Comparison of ENCODE assay signal across 32 cellular contexts in the genomic region with DNA sequence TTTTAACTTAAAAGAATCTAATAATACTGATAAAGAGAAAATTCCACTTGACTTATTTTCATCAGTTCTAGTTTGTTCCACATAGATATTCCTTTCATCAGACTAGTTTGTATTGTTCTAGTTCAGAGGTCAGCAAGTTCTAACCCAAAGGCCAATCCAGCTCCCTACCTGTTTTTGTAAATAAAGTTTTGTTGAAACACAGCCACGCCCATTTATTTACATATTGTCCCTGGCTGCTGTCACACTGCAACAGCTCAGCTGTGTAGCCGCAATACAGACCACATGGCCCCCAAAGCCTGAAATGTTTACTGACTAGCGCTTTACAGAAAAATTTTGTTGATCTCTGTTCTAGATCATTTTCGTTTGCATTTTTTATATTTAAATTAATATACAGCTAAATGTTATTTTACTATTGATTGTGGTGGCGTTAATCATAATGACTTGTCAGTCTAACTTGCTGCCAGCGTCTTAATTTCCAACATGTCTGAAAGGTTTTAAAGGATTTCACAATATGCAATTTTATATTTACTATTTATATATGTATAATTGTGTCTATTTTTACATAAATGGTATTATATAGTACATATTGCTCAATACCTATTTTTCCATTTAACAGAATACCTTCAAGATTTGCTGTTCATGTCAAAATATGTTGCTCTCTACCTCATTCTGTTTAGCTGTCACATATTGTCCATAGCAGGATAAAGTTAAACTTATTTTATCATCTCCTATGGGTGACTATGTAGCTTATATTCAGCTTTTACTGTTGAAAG.
"Had no signal": no experiment of that assay in that cellular context is flagged by ENCODE, and none has a peak within 500 bp of the region (broad histone marks: within the 10 kb centered on the region; RNA-seq: fewer than 3 reads in every experiment).

No MANE protein-coding gene starts in this region.

- H3K9me3 ChIP-seq: ascending aorta had no signal

- ATAC-seq: activated CD8-positive, alpha-beta T cell treated with anti-CD3 and anti-CD28 coated beads for 36 hours; activated naive CD8-positive, alpha-beta T cell treated with anti-CD3 and anti-CD28 coated beads, Interleukin-2, amount 50 U/mL, for 24 hours; activated T-cell treated with anti-CD3 and anti-CD28 coated beads, Interleukin-2, amount 50 U/mL, for 4 hours; activated T-cell treated with anti-CD3 and anti-CD28 coated beads, Interleukin-2, amount 50 U/mL, for 72 hours; activated T-helper 17 cell treated with anti-CD3 and anti-CD28 coated beads, Interleukin-2, amount 50 U/mL, for 72 hours had no signal

- H3K4me3 ChIP-seq: ascending aorta, cardiac muscle cell had no signal

- H3K27ac ChIP-seq: ascending aorta, cardiac muscle cell, VCaP had no signal

- FAIRE-seq: bronchial epithelial cell, TTC549 had no signal

- DNase-seq: activated B cell treated with CpG ODN at 0.5 μM for 24 hours; activated CD4-positive, alpha-beta memory T cell treated with anti-CD3 and anti-CD28 coated beads for 36 hours; activated CD4-positive, alpha-beta T cell treated with anti-CD3 and anti-CD28 coated beads for 4 hours; activated CD4-positive, alpha-beta T cell treated with anti-CD3 and anti-CD28 coated beads, Interleukin-2, amount 10 ng/mL, durations not matched to agents 24 days and 14 days; activated CD4-positive, alpha-beta T cell treated with anti-CD3 and anti-CD28 coated beads, Interleukin-2, amount 50 U/mL, for 1 hour; activated CD4-positive, alpha-beta T cell treated with anti-CD3 and anti-CD28 coated beads, Interleukin-2, amount 50 U/mL, for 4 hours; activated CD4-positive, CD25-positive, alpha-beta regulatory T cell treated with anti-CD3 and anti-CD28 coated beads, Interleukin-2, amount 50 U/mL, for 72 hours; activated CD8-positive, alpha-beta memory T cell treated with anti-CD3 and anti-CD28 coated beads, Interleukin-2, amount 50 U/mL, for 4 hours; activated CD8-positive, alpha-beta T cell treated with anti-CD3 and anti-CD28 coated beads for 36 hours; activated effector memory CD4-positive, alpha-beta T cell treated with anti-CD3 and anti-CD28 coated beads, Interleukin-2, amount 50 U/mL, for 16 hours; activated gamma-delta T cell treated with Interleukin-2 at 50 U/mL for 16 hours; activated naive CD4-positive, alpha-beta T cell; activated naive CD4-positive, alpha-beta T cell treated with anti-CD3 and anti-CD28 coated beads for 36 hours; activated naive CD8-positive, alpha-beta T cell treated with anti-CD3 and anti-CD28 coated beads, Interleukin-2, amount 10 ng/mL, durations not matched to agents 7 days and 5 days; activated naive CD8-positive, alpha-beta T cell treated with anti-CD3 and anti-CD28 coated beads, Interleukin-2, amount 50 U/mL, for 24 hours; activated T-cell treated with anti-CD3 and anti-CD28 coated beads for 4 hours; activated T-cell treated with anti-CD3 and anti-CD28 coated beads, Interleukin-2, amount 50 U/mL, for 1 hour; activated T-cell treated with anti-CD3 and anti-CD28 coated beads, Interleukin-2, amount 50 U/mL, for 4 hours; activated T-cell treated with anti-CD3 and anti-CD28 coated beads, Interleukin-2, amount 50 U/mL, for 72 hours; amygdala; anterior cingulate cortex; caudate nucleus; cerebellar nuclear complex; T-helper 1 cell; T-helper 2 cell; T-helper 9 cell had no signal

- H3K36me3 ChIP-seq: ascending aorta, cardiac muscle cell had no signal

- H3K27me3 ChIP-seq: ascending aorta, cardiac muscle cell had no signal
